Comparison of ENCODE assay signal across 13 cellular contexts in genomic region chr6:7041511-7042026, GRCh38.
A peak's percentile ranks its signal among the peaks of the same experiment; 100 is the strongest.
DNase-seq lines count a peak whose midpoint lies in the region; ATAC-seq, FAIRE-seq and TF ChIP-seq lines count a peak whose summit lies in the region.
"Had no signal": no experiment of that assay in that cellular context is flagged by ENCODE, and none has a peak within 500 bp of the region (broad histone marks: within the 10 kb centered on the region; RNA-seq: fewer than 3 reads in every experiment).

No MANE protein-coding gene starts in this region.

- no peak for DNase-seq in activated CD8-positive, alpha-beta T cell treated with anti-CD3 and anti-CD28 coated beads for 36 hours
- no peak for DNase-seq in pancreas
- DNase-seq in activated CD4-positive, alpha-beta memory T cell treated with anti-CD3 and anti-CD28 coated beads, Interleukin-2, amount 10 ng/mL, durations not matched to agents 7 days and 5 days: no peak
- DNase-seq in testis: no peak
- no peak for DNase-seq in mesenteric fat pad (ENCODE audit: low spot score)
- DNase-seq: left ventricle myocardium inferior; NCI-H1930; stimulated activated naive CD4-positive, alpha-beta T cell; T-helper 17 cell had no signal

- H3K4me3 ChIP-seq in HUES64 (ENCODE audit: low read length) (no peak overlapping the region), pancreas (no peak overlapping the region), testis (no peak overlapping the region)
- H3K4me3 ChIP-seq: left ventricle myocardium inferior had no signal

- CTCF ChIA-PET in activated CD8-positive, alpha-beta T cell treated with anti-CD3 and anti-CD28 coated beads for 36 hours (lab: Charles Lee): no interaction called here
- CTCF ChIA-PET in activated CD4-positive, alpha-beta memory T cell treated with anti-CD3 and anti-CD28 coated beads, Interleukin-2, amount 10 ng/mL, durations not matched to agents 7 days and 5 days (lab: Charles Lee): interaction anchor here (0.6 kb wide), 1 partner anchor 492 kb away, joined by 5 read pairs; no protein-coding TSS in a partner anchor

- H3K9ac ChIP-seq in HUES64 (ENCODE audit: low read depth, low read length): peak overlapping the region; percentile 12; the same call in 1 of the 2 replicates

- POLR2A ChIA-PET in activated CD8-positive, alpha-beta T cell treated with anti-CD3 and anti-CD28 coated beads for 36 hours (lab: Charles Lee): no interaction called here
- POLR2A ChIA-PET in activated CD4-positive, alpha-beta memory T cell treated with anti-CD3 and anti-CD28 coated beads, Interleukin-2, amount 10 ng/mL, durations not matched to agents 7 days and 5 days (lab: Charles Lee): no interaction called here

- intact Hi-C loops in activated CD8-positive, alpha-beta T cell treated with anti-CD3 and anti-CD28 coated beads for 36 hours (cut with micrococcal nuclease): no loop called here
- intact Hi-C loops in pancreas (cut with DNase I): no loop called here
- intact Hi-C loops in testis (cut with DNase I; ENCODE audit: low total_unique reads): no loop called here

- H3K36me3 Mint-ChIP-seq in activated CD8-positive, alpha-beta T cell treated with anti-CD3 and anti-CD28 coated beads for 36 hours (ENCODE audit: low read depth): no peaks in the 10 kb centered on the region
- no peaks in the 10 kb centered on the region for H3K36me3 Mint-ChIP-seq in nephron (ENCODE audit: low read depth)
- no peaks in the 10 kb centered on the region for H3K36me3 Mint-ChIP-seq in activated CD4-positive, alpha-beta memory T cell treated with anti-CD3 and anti-CD28 coated beads, Interleukin-2, amount 10 ng/mL, durations not matched to agents 7 days and 5 days (ENCODE audit: low read depth)

- H3K27me3 Mint-ChIP-seq in activated CD8-positive, alpha-beta T cell treated with anti-CD3 and anti-CD28 coated beads for 36 hours: no peaks in the 10 kb centered on the region
- peaks cover 5% of the 10 kb centered on the region for H3K27me3 Mint-ChIP-seq in nephron (ENCODE audit: low read depth)
- peaks cover 18% of the 10 kb centered on the region for H3K27me3 Mint-ChIP-seq in activated CD4-positive, alpha-beta memory T cell treated with anti-CD3 and anti-CD28 coated beads, Interleukin-2, amount 10 ng/mL, durations not matched to agents 7 days and 5 days
- H3K27me3 Mint-ChIP-seq: T-helper 17 cell had no signal

- peaks cover 23% of the 10 kb centered on the region for H3K4me1 ChIP-seq in HUES64 (ENCODE audit: insufficient read depth, low read length)
- peaks cover 0 to 12% (median 5%) of the 10 kb centered on the region in 3 donors for H3K4me1 ChIP-seq in pancreas
- H3K4me1 ChIP-seq in testis: no peaks in the 10 kb centered on the region

- TF ChIP-seq CTCF in activated CD8-positive, alpha-beta T cell treated with anti-CD3 and anti-CD28 coated beads for 36 hours (IDR thresholded peaks at IDR 0.05): no peak
- TF ChIP-seq CTCF in nephron (IDR thresholded peaks at IDR 0.05; ENCODE audit: unreplicated experiment in 3 of 3) (no peak), pancreas (IDR thresholded peaks at IDR 0.05) (no peak), testis (IDR thresholded peaks at IDR 0.05) (no peak)

- TF ChIP-seq POLR2A in testis (IDR thresholded peaks at IDR 0.05): no peak

- no peaks in the 10 kb centered on the region for H3K9me3 ChIP-seq in HUES64 (ENCODE audit: insufficient read depth, low read depth, low read length)
- no peaks in the 10 kb centered on the region for H3K9me3 ChIP-seq in pancreas
- H3K9me3 ChIP-seq in testis: no peaks in the 10 kb centered on the region
- H3K9me3 ChIP-seq: left ventricle myocardium inferior had no signal

- ATAC-seq in GM18858 (IDR thresholded peaks at IDR 0.05; ENCODE audit: unreplicated experiment) (peak; percentile 60), pancreas (no peak)
- peak; percentile 17 for ATAC-seq in activated CD8-positive, alpha-beta T cell treated with anti-CD3 and anti-CD28 coated beads for 36 hours
- ATAC-seq: activated naive CD4-positive, alpha-beta T cell treated with anti-CD3 and anti-CD28 coated beads, Interleukin-2, amount 50 U/mL, for 72 hours; T-helper 17 cell had no signal

- peak overlapping the region; percentile 57; the same call in 1 of the 2 replicates for H3K27ac ChIP-seq in HUES64 (ENCODE audit: low read depth, low read length)
- no peak overlapping the region for H3K27ac ChIP-seq in pancreas
- H3K27ac ChIP-seq in testis: no peak overlapping the region

- no peak for FAIRE-seq in pancreas (lab: Jason Lieb, UNC)

- no peak overlapping the region for H3K4me3 Mint-ChIP-seq in activated CD8-positive, alpha-beta T cell treated with anti-CD3 and anti-CD28 coated beads for 36 hours
- H3K4me3 Mint-ChIP-seq in nephron: no peak overlapping the region
- H3K4me3 Mint-ChIP-seq in activated CD4-positive, alpha-beta memory T cell treated with anti-CD3 and anti-CD28 coated beads, Interleukin-2, amount 10 ng/mL, durations not matched to agents 7 days and 5 days: no peak overlapping the region
- H3K4me3 Mint-ChIP-seq: T-helper 17 cell had no signal

- peaks cover 18% of the 10 kb centered on the region for H3K4me1 Mint-ChIP-seq in activated CD8-positive, alpha-beta T cell treated with anti-CD3 and anti-CD28 coated beads for 36 hours (ENCODE audit: low read depth)
- H3K4me1 Mint-ChIP-seq in nephron: peaks cover 42% of the 10 kb centered on the region
- H3K4me1 Mint-ChIP-seq in activated CD4-positive, alpha-beta memory T cell treated with anti-CD3 and anti-CD28 coated beads, Interleukin-2, amount 10 ng/mL, durations not matched to agents 7 days and 5 days: peaks cover 9% of the 10 kb centered on the region

- H3K36me3 ChIP-seq in HUES64 (ENCODE audit: insufficient read depth, low read length) (no peaks in the 10 kb centered on the region), pancreas (no peaks in the 10 kb centered on the region), testis (ENCODE audit: low read depth, missing control alignments) (no peaks in the 10 kb centered on the region)
- H3K36me3 ChIP-seq: left ventricle myocardium inferior had no signal

- H3K27me3 ChIP-seq in HUES64 (ENCODE audit: insufficient read depth, low read length): no peaks in the 10 kb centered on the region
- H3K27me3 ChIP-seq in pancreas: no peaks in the 10 kb centered on the region
- no peaks in the 10 kb centered on the region for H3K27me3 ChIP-seq in testis

- no peaks in the 10 kb centered on the region for H3K9me3 Mint-ChIP-seq in activated CD8-positive, alpha-beta T cell treated with anti-CD3 and anti-CD28 coated beads for 36 hours
- H3K9me3 Mint-ChIP-seq in nephron: peaks cover 5% of the 10 kb centered on the region
- no peaks in the 10 kb centered on the region for H3K9me3 Mint-ChIP-seq in activated CD4-positive, alpha-beta memory T cell treated with anti-CD3 and anti-CD28 coated beads, Interleukin-2, amount 10 ng/mL, durations not matched to agents 7 days and 5 days

- 15% methylated on average over 2 of the region's 3 CpGs for WGBS in HUES64
- 90 to 91% methylated on average over 3 of the region's 3 CpGs for WGBS in pancreas, 2 donors
- WGBS in testis, 2 donors: 78 to 87% methylated on average over 3 of the region's 3 CpGs

- peak overlapping the region; percentile 40 for H3K27ac Mint-ChIP-seq in activated CD8-positive, alpha-beta T cell treated with anti-CD3 and anti-CD28 coated beads for 36 hours
- H3K27ac Mint-ChIP-seq in nephron: peak overlapping the region; percentile 72 to 92 (median 88)
- no peak overlapping the region for H3K27ac Mint-ChIP-seq in activated CD4-positive, alpha-beta memory T cell treated with anti-CD3 and anti-CD28 coated beads, Interleukin-2, amount 10 ng/mL, durations not matched to agents 7 days and 5 days
- H3K27ac Mint-ChIP-seq: activated naive CD4-positive, alpha-beta T cell treated with anti-CD3 and anti-CD28 coated beads, Interleukin-2, amount 50 U/mL, for 72 hours; T-helper 17 cell had no signal

Comparison
In these comparisons a context has a peak if more than half of its experiments do, and no peak if none do; other contexts are left out.
1. ATAC-seq: peak in GM18858 (single experiment) and activated CD8-positive, alpha-beta T cell treated with anti-CD3 and anti-CD28 coated beads for 36 hours (single experiment); none in pancreas (0 of 4).